In the genomic region with DNA sequence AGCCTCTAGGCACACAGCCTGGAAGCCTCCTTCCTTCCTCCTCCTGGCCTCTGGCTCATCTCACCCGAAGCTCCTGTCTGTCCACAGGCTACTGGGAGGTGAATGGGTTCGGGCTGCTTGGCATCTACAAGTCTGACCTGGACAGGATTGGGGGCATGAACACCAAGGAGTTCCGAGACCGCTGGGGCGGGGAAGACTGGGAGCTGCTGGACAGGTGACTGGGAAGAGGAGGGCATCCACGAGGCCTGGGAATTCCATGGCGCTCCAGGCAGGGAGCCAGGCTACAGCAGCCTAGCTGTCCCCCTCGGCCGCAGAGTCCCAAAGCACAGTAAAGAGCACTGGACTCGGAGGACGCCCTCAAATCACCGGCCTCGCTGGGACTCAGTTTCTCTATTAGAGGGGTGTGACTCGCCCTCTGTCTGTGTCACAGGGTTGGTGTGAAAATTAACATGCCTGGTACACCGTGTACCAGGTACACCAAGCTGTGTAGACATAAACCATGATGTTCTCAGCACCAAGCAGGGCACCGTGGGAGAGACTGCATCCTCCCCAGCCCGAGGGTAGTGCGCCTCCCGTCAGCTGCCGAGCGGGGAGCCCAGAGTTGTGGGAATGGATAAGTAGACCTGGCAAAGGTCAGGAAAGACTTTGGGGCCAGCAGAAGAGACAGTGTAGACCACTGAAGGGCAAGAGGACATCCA, we compare ENCODE assay signal across 24 cellular contexts.
A peak's percentile ranks its signal among the peaks of the same experiment; 100 is the strongest.
DNase-seq lines count a peak whose midpoint lies in the region; ATAC-seq and TF ChIP-seq lines count a peak whose summit lies in the region.
"Had no signal": no experiment of that assay in that cellular context is flagged by ENCODE, and none has a peak within 500 bp of the region (broad histone marks: within the 10 kb centered on the region; RNA-seq: fewer than 3 reads in every experiment).

No MANE protein-coding gene starts in this region.

- peaks cover 22% of the 10 kb centered on the region for H3K36me3 Mint-ChIP-seq in CD4-positive, alpha-beta T cell (ENCODE audit: low read depth)
- peaks cover 8% of the 10 kb centered on the region for H3K36me3 Mint-ChIP-seq in endothelial cell (ENCODE audit: low read depth, unreplicated experiment)
- H3K36me3 Mint-ChIP-seq in progenitor cell of endocrine pancreas (ENCODE audit: insufficient read depth) = peaks cover 4% of the 10 kb centered on the region

- ATAC-seq in CD4-positive, alpha-beta T cell (ENCODE audit: poor library complexity) = no peak
- ATAC-seq in HG02973 (IDR thresholded peaks at IDR 0.05; ENCODE audit: unreplicated experiment) (no peak), HG03039 (IDR thresholded peaks at IDR 0.05; ENCODE audit: unreplicated experiment) (no peak)
- ATAC-seq: activated CD4-positive, alpha-beta T cell treated with anti-CD3 and anti-CD28 coated beads for 36 hours; HCT116; SK-N-SH treated with all-trans-retinoic acid at 6 μM for 48 hours had no signal

- no peaks in the 10 kb centered on the region for H3K9me3 ChIP-seq in CD4-positive, alpha-beta T cell (ENCODE audit: control insufficient read depth, low read length)
- H3K9me3 ChIP-seq: transverse colon had no signal

- H3K27me3 Mint-ChIP-seq in CD4-positive, alpha-beta T cell = no peaks in the 10 kb centered on the region
- H3K27me3 Mint-ChIP-seq in endothelial cell (ENCODE audit: unreplicated experiment) (peaks cover 5% of the 10 kb centered on the region), progenitor cell of endocrine pancreas (no peaks in the 10 kb centered on the region)
- H3K27me3 Mint-ChIP-seq: activated CD4-positive, alpha-beta T cell treated with anti-CD3 and anti-CD28 coated beads for 36 hours; activated naive CD8-positive, alpha-beta T cell treated with anti-CD3 and anti-CD28 coated beads, Interleukin-2, amount 10 ng/mL, durations not matched to agents 7 days and 5 days had no signal

- no peak for TF ChIP-seq CTCF in CD4-positive, alpha-beta T cell (IDR thresholded peaks at IDR 0.05)
- TF ChIP-seq CTCF in HL-60 (IDR thresholded peaks at IDR 0.05; ENCODE audit: insufficient read depth, low read length) (no peak), endothelial cell (IDR thresholded peaks at IDR 0.05; ENCODE audit: unreplicated experiment) (no peak), progenitor cell of endocrine pancreas (IDR thresholded peaks at IDR 0.05; ENCODE audit: unreplicated experiment) (no peak)

- no peak for DNase-seq in CD4-positive, alpha-beta T cell
- DNase-seq in HL-60 (ENCODE audit: low read depth in 1 of 2, low spot score in 1 of 2) = no peak
- no peak for DNase-seq in endothelial cell (ENCODE audit: low spot score)
- no peak for DNase-seq in progenitor cell of endocrine pancreas (ENCODE audit: low spot score, unreplicated experiment)
- no peak for DNase-seq in anterior cingulate cortex (lab: John Stamatoyannopoulos, UW)
- DNase-seq: activated CD4-positive, alpha-beta T cell treated with anti-CD3 and anti-CD28 coated beads for 36 hours; activated effector memory CD4-positive, alpha-beta T cell treated with anti-CD3 and anti-CD28 coated beads, Interleukin-2, amount 50 U/mL, for 16 hours; activated naive CD8-positive, alpha-beta T cell treated with anti-CD3 and anti-CD28 coated beads, Interleukin-2, amount 10 ng/mL, durations not matched to agents 7 days and 5 days; C1 segment of cervical spinal cord; cortex of kidney; head of caudate nucleus; kidney; NCI-H1694; NCI-H82; occipital lobe; stimulated activated CD4-positive, alpha-beta T cell treated with anti-CD3 and anti-CD28 coated beads, Interleukin-4, amount 100 ng/mL, for 24 hours; T-helper 9 cell; transverse colon had no signal

- POLR2A ChIA-PET in CD4-positive, alpha-beta T cell (lab: Charles Lee) = no interaction called here

- H3K9me3 Mint-ChIP-seq in CD4-positive, alpha-beta T cell = no peaks in the 10 kb centered on the region
- H3K9me3 Mint-ChIP-seq in endothelial cell (ENCODE audit: unreplicated experiment) = no peaks in the 10 kb centered on the region
- H3K9me3 Mint-ChIP-seq in progenitor cell of endocrine pancreas (ENCODE audit: low read depth) = no peaks in the 10 kb centered on the region
- H3K9me3 Mint-ChIP-seq: activated naive CD8-positive, alpha-beta T cell treated with anti-CD3 and anti-CD28 coated beads, Interleukin-2, amount 10 ng/mL, durations not matched to agents 7 days and 5 days had no signal

- CTCF ChIA-PET in CD4-positive, alpha-beta T cell (lab: Charles Lee) = no interaction called here

- peak overlapping the region; percentile 97 for H3K27ac Mint-ChIP-seq in CD4-positive, alpha-beta T cell
- H3K27ac Mint-ChIP-seq in endothelial cell (ENCODE audit: unreplicated experiment) (no peak overlapping the region), progenitor cell of endocrine pancreas (peak overlapping the region; percentile 18)
- H3K27ac Mint-ChIP-seq: activated CD4-positive, alpha-beta T cell treated with anti-CD3 and anti-CD28 coated beads for 36 hours had no signal

- H3K27me3 ChIP-seq in CD4-positive, alpha-beta T cell (ENCODE audit: control insufficient read depth, insufficient read depth, low read length) = no peaks in the 10 kb centered on the region
- no peaks in the 10 kb centered on the region for H3K27me3 ChIP-seq in HL-60 (ENCODE audit: insufficient read depth, poor library complexity, severe bottlenecking)
- H3K27me3 ChIP-seq: transverse colon had no signal

- H3K4me3 Mint-ChIP-seq in CD4-positive, alpha-beta T cell = no peak overlapping the region
- H3K4me3 Mint-ChIP-seq in endothelial cell (ENCODE audit: unreplicated experiment) (peak overlapping the region; percentile 42), progenitor cell of endocrine pancreas (ENCODE audit: low read depth) (no peak overlapping the region)
- H3K4me3 Mint-ChIP-seq: activated CD4-positive, alpha-beta T cell treated with anti-CD3 and anti-CD28 coated beads for 36 hours; activated naive CD8-positive, alpha-beta T cell treated with anti-CD3 and anti-CD28 coated beads, Interleukin-2, amount 10 ng/mL, durations not matched to agents 7 days and 5 days had no signal

- no peak overlapping the region for H3K4me3 ChIP-seq in HL-60 (replicated peaks; ENCODE audit: insufficient read depth, low read length)
- H3K4me3 ChIP-seq: transverse colon had no signal

- no peak overlapping the region for H3K27ac ChIP-seq in CD4-positive, alpha-beta T cell (ENCODE audit: low read depth, low read length)
- H3K27ac ChIP-seq in HL-60 (replicated peaks) = 0 out of 2 replicates have a peak overlapping the region, but pooled peaks have one; percentile 20
- H3K27ac ChIP-seq: RWPE1, transverse colon, VCaP had no signal

- intact Hi-C loops in CD4-positive, alpha-beta T cell (cut with DNase I, micrococcal nuclease) = no loop called here

- H3K4me1 Mint-ChIP-seq in CD4-positive, alpha-beta T cell (ENCODE audit: low read depth) = peaks cover 75% of the 10 kb centered on the region
- H3K4me1 Mint-ChIP-seq in endothelial cell (ENCODE audit: unreplicated experiment) (peaks cover 12% of the 10 kb centered on the region), progenitor cell of endocrine pancreas (ENCODE audit: low read depth) (no peaks in the 10 kb centered on the region)
